Comparison of ENCODE assay signal across 11 cellular contexts in the genomic region with DNA sequence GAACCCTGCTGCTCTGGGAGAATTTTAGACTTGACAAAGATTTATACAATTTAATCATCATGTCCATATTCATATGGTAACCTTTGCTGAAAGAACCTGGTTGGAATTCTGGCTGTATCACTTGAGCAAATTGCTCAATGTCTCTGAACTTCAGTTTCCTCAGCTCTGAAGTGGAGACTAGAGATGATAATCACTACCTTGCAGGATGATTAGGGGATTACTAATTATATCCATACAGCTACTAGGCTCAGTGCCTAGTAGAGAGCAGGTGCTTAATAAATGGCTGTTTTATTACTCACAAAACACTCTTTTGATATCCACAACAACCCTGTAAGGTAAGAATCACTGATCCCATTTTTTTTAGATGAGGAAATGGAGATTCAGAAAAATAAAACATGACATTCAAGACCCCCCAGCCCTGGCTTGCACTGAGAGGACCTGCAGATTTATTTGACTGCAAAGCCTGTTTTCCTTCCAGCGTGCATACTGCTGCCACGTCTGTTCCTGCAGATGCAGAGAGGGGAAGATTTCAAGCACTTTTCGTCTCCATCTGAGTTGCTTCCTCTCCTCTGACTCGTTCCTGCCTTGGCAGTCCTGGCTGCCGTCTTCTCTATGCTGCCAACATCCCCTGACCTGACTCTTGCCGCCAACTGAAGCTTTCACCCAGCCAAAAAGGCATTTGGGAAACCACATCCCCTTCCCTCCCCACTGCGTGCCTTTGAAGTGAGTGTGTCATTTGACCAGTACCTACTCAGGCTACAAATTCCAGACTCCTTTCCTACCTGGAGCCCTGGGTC.
DNase-seq lines count a peak whose midpoint lies in the region; TF ChIP-seq lines count a peak whose summit lies in the region.
"Had no signal": no experiment of that assay in that cellular context is flagged by ENCODE, and none has a peak within 500 bp of the region (broad histone marks: within the 10 kb centered on the region; RNA-seq: fewer than 3 reads in every experiment).

No MANE protein-coding gene starts in this region.

- H4K20me1 ChIP-seq in SK-N-SH (ENCODE audit: insufficient read depth), result no peaks in the 10 kb centered on the region

- H3K4me3 ChIP-seq in SK-N-SH (ENCODE audit: low read depth in 2 of 2, low read length in 1 of 2), result no peak overlapping the region
- H3K4me3 ChIP-seq in left ventricle myocardium inferior, result peak overlapping the region; percentile 37
- H3K4me3 ChIP-seq in thyroid gland (replicated peaks in 1 of 3), result no peak overlapping the region
- H3K4me3 ChIP-seq in CD4-positive, alpha-beta memory T cell (ENCODE audit: low read length in 2 of 2), result no peak overlapping the region

- H2AFZ ChIP-seq in SK-N-SH (ENCODE audit: low read depth), result no peak overlapping the region

- H3K9me2 ChIP-seq in SK-N-SH, result no peaks in the 10 kb centered on the region

- no peak for TF ChIP-seq CTCF in SK-N-SH (IDR thresholded peaks at IDR 0.05)
- TF ChIP-seq CTCF in left ventricle myocardium inferior (IDR thresholded peaks at IDR 0.05; ENCODE audit: borderline replicate concordance), result no peak
- no peak for TF ChIP-seq CTCF in thyroid gland (IDR thresholded peaks at IDR 0.05)

- POLR2A ChIA-PET in SK-N-SH (lab: Yijun Ruan, JAX), result no interaction called here
- POLR2A ChIA-PET in CD4-positive, alpha-beta memory T cell (lab: Charles Lee; ENCODE audit: partially characterized antibody), result no interaction called here

- no peaks in the 10 kb centered on the region for H3K4me1 Mint-ChIP-seq in CD4-positive, alpha-beta memory T cell
- H3K4me1 Mint-ChIP-seq: immature natural killer cell had no signal

- H3K4me2 ChIP-seq in SK-N-SH, result peak overlapping the region; percentile 50

- H3K36me3 ChIP-seq in SK-N-SH (replicated peaks in 1 of 2; ENCODE audit: control insufficient read depth in 1 of 2, insufficient read depth in 2 of 2, low read length in 1 of 2) (no peaks in the 10 kb centered on the region), left ventricle myocardium inferior (no peaks in the 10 kb centered on the region), thyroid gland (no peaks in the 10 kb centered on the region)
- H3K36me3 ChIP-seq in CD4-positive, alpha-beta memory T cell (ENCODE audit: insufficient read depth, low read length), result no peaks in the 10 kb centered on the region

- 18% methylated on average over 7 of the region's 7 CpGs for WGBS in SK-N-SH (ENCODE audit: low lambda C conversion rate)
- 45 to 46% methylated on average over 7 of the region's 7 CpGs for WGBS in thyroid gland, 2 donors

- no peak for TF ChIP-seq RAD21 in SK-N-SH (IDR thresholded peaks at IDR 0.05; ENCODE audit: low read length)

- H3K9me3 Mint-ChIP-seq in CD4-positive, alpha-beta memory T cell, result no peaks in the 10 kb centered on the region
- H3K9me3 Mint-ChIP-seq: activated naive CD8-positive, alpha-beta T cell treated with anti-CD3 and anti-CD28 coated beads, Interleukin-2, amount 10 ng/mL, durations not matched to agents 7 days and 5 days; immature natural killer cell had no signal

- no peak for TF ChIP-seq POLR2A in thyroid gland (IDR thresholded peaks at IDR 0.05)

- TF ChIP-seq EP300 in SK-N-SH (IDR thresholded peaks at IDR 0.05; ENCODE audit: borderline replicate concordance in 1 of 2, low read depth in 1 of 2, low read length in 1 of 2), result peak in 1 of 2 experiments; percentile 55; a peak in 1 of 4 replicates

- no peaks in the 10 kb centered on the region for H3K27me3 ChIP-seq in SK-N-SH (ENCODE audit: insufficient read depth)
- H3K27me3 ChIP-seq in left ventricle myocardium inferior (ENCODE audit: low read depth), result no peaks in the 10 kb centered on the region
- H3K27me3 ChIP-seq in thyroid gland, result no peaks in the 10 kb centered on the region
- H3K27me3 ChIP-seq in CD4-positive, alpha-beta memory T cell (ENCODE audit: insufficient read depth, low read length), result no peaks in the 10 kb centered on the region

- peak overlapping the region; percentile 39 to 100; a peak in 3 of 4 replicates for H3K27ac ChIP-seq in SK-N-SH (ENCODE audit: low read depth in 2 of 2, low read length in 1 of 2)
- peak overlapping the region; percentile 87 for H3K27ac ChIP-seq in left ventricle myocardium inferior (replicated peaks)
- peak overlapping the region in 2 of 3 donors; percentile 33 to 39 for H3K27ac ChIP-seq in thyroid gland
- H3K27ac ChIP-seq in CD4-positive, alpha-beta memory T cell (ENCODE audit: low read depth, low read length), result no peak overlapping the region

- CTCF ChIA-PET in SK-N-SH (lab: Yijun Ruan, JAX), result interaction anchor here (0.7 to 1.1 kb wide), 2 partner anchors 171 to 202 kb away, joined by 3 read pairs; no protein-coding TSS in a partner anchor
- CTCF ChIA-PET in CD4-positive, alpha-beta memory T cell (lab: Charles Lee; ENCODE audit: partially characterized antibody), result no interaction called here

- H3K27me3 Mint-ChIP-seq in CD4-positive, alpha-beta memory T cell, result peaks cover 0 to 2% of the 10 kb centered on the region in 2 donors
- H3K27me3 Mint-ChIP-seq: activated naive CD8-positive, alpha-beta T cell treated with anti-CD3 and anti-CD28 coated beads, Interleukin-2, amount 10 ng/mL, durations not matched to agents 7 days and 5 days had no signal

- no peak overlapping the region for H3K9ac ChIP-seq in SK-N-SH

- H3K4me3 Mint-ChIP-seq in CD4-positive, alpha-beta memory T cell, result no peak overlapping the region
- H3K4me3 Mint-ChIP-seq: activated naive CD8-positive, alpha-beta T cell treated with anti-CD3 and anti-CD28 coated beads, Interleukin-2, amount 10 ng/mL, durations not matched to agents 7 days and 5 days; immature natural killer cell had no signal

- no peak overlapping the region for H3K27ac Mint-ChIP-seq in CD4-positive, alpha-beta memory T cell
- H3K27ac Mint-ChIP-seq: activated naive CD8-positive, alpha-beta T cell treated with anti-CD3 and anti-CD28 coated beads, Interleukin-2, amount 10 ng/mL, durations not matched to agents 7 days and 5 days; immature natural killer cell had no signal

- intact Hi-C loops in left ventricle myocardium inferior (cut with micrococcal nuclease) (no loop called here), thyroid gland (cut with DNase I) (no loop called here)
- intact Hi-C loops in CD4-positive, alpha-beta memory T cell (cut with micrococcal nuclease), result no loop called here

- peaks cover 13% of the 10 kb centered on the region for H3F3A ChIP-seq in SK-N-SH (replicated peaks; ENCODE audit: insufficient read depth)

- peak; percentile 57 for DNase-seq in HS-27A (ENCODE audit: low read depth)
- DNase-seq in SK-N-SH, result peak; percentile 6
- peak; percentile 32 for DNase-seq in left ventricle myocardium inferior
- peak; percentile 61 to 66 for DNase-seq in thyroid gland
- DNase-seq in ecto neural progenitor cell (ENCODE audit: low spot score), result no peak
- DNase-seq in CD4-positive, alpha-beta memory T cell, result no peak
- no peak for DNase-seq in DMS53 (lab: John Stamatoyannopoulos, UW)
- no peak for DNase-seq in cortex of kidney (lab: John Stamatoyannopoulos, UW)
- DNase-seq: activated naive CD8-positive, alpha-beta T cell treated with anti-CD3 and anti-CD28 coated beads, Interleukin-2, amount 10 ng/mL, durations not matched to agents 7 days and 5 days; immature natural killer cell; stimulated activated CD4-positive, alpha-beta T cell treated with anti-CD3 and anti-CD28 coated beads, Interleukin-4, amount 100 ng/mL, for 1 hour had no signal

- no peaks in the 10 kb centered on the region for H3K79me2 ChIP-seq in SK-N-SH (ENCODE audit: insufficient read depth)

- H3K9me3 ChIP-seq in SK-N-SH, result no peaks in the 10 kb centered on the region
- H3K9me3 ChIP-seq in left ventricle myocardium inferior (replicated peaks), result no peaks in the 10 kb centered on the region
- H3K9me3 ChIP-seq in thyroid gland, result no peaks in the 10 kb centered on the region
- H3K9me3 ChIP-seq in CD4-positive, alpha-beta memory T cell (ENCODE audit: control insufficient read depth in 1 of 2, low read length in 2 of 2), result no peaks in the 10 kb centered on the region

- H3K4me1 ChIP-seq in SK-N-SH (ENCODE audit: control insufficient read depth in 1 of 2, insufficient read depth in 2 of 2, low read depth in 1 of 2, low read length in 1 of 2) (peaks cover 7 to 80% of the 10 kb centered on the region in 2 experiments; a peak in 2 of 4 replicates), left ventricle myocardium inferior (peaks cover 65% of the 10 kb centered on the region), thyroid gland (peaks cover 32 to 39% of the 10 kb centered on the region in 2 donors)
- no peaks in the 10 kb centered on the region for H3K4me1 ChIP-seq in CD4-positive, alpha-beta memory T cell (ENCODE audit: insufficient read depth, low read length)

- no peaks in the 10 kb centered on the region for H3K36me3 Mint-ChIP-seq in CD4-positive, alpha-beta memory T cell
- H3K36me3 Mint-ChIP-seq: activated naive CD8-positive, alpha-beta T cell treated with anti-CD3 and anti-CD28 coated beads, Interleukin-2, amount 10 ng/mL, durations not matched to agents 7 days and 5 days; immature natural killer cell had no signal

TF ChIP-seq in SK-N-SH, 30 proteins besides CTCF, POLR2A, EP300 and RAD21 (continues in another document):
- TF ChIP-seq RFX5 (IDR thresholded peaks at IDR 0.05; ENCODE audit: low read length) (no peak), NRF1 (IDR thresholded peaks at IDR 0.05; ENCODE audit: low read depth, low read length) (no peak), MEF2A (IDR thresholded peaks at IDR 0.05; ENCODE audit: borderline replicate concordance, low read depth) (no peak), NFIC (IDR thresholded peaks at IDR 0.05; ENCODE audit: borderline replicate concordance) (peak; percentile 71; the same call in 1 of the 2 replicates), USF1 (IDR thresholded peaks at IDR 0.05; ENCODE audit: borderline replicate concordance, low read depth) (no peak)

Comparison
In these comparisons a context has a peak if more than half of its experiments do, and no peak if none do; other contexts are left out.
1. DNase-seq: peak in HS-27A (single experiment), SK-N-SH (single experiment), left ventricle myocardium inferior (single experiment) and thyroid gland (2 of 2); none in ecto neural progenitor cell (single experiment), CD4-positive, alpha-beta memory T cell (0 of 5), DMS53 (single experiment) and cortex of kidney (single experiment).